24 cellular contexts compared by ENCODE assay signal in genomic region chr6:157131250-157131649, GRCh38.
"Had no signal": no experiment of that assay in that cellular context is flagged by ENCODE, and none has a peak within 500 bp of the region (broad histone marks: within the 10 kb centered on the region; RNA-seq: fewer than 3 reads in every experiment).

No MANE protein-coding gene starts in this region.

- H3K27me3 ChIP-seq: spleen, transverse colon had no signal

- H3K9me3 ChIP-seq: mucosa of descending colon, spleen, transverse colon had no signal

- H3K27me3 Mint-ChIP-seq: effector memory CD8-positive, alpha-beta T cell; naive thymus-derived CD4-positive, alpha-beta T cell had no signal

- H3K4me3 Mint-ChIP-seq: activated CD8-positive, alpha-beta T cell treated with anti-CD3 and anti-CD28 coated beads, Interleukin-2, amount 10 ng/mL, durations not matched to agents 7 days and 5 days; activated T-cell treated with anti-CD3 and anti-CD28 coated beads, Interleukin-2, amount 50 U/mL, for 4 hours; brain; effector memory CD8-positive, alpha-beta T cell; naive thymus-derived CD4-positive, alpha-beta T cell; T-helper 2 cell treated with Interferon-gamma antibody and Interleukin-4, amounts not matched to agents 5 μg/mL and 100 μg/mL, for 36 hours had no signal

- H3K9me3 Mint-ChIP-seq: activated naive CD4-positive, alpha-beta T cell treated with anti-CD3 and anti-CD28 coated beads, Interleukin-2, amount 50 U/mL, for 72 hours; activated T-cell treated with anti-CD3 and anti-CD28 coated beads, Interleukin-2, amount 50 U/mL, for 4 hours; brain; effector memory CD8-positive, alpha-beta T cell; naive thymus-derived CD4-positive, alpha-beta T cell; T-helper 2 cell treated with Interferon-gamma antibody and Interleukin-4, amounts not matched to agents 5 μg/mL and 100 μg/mL, for 36 hours had no signal

- DNase-seq: activated CD4-positive, alpha-beta T cell treated with anti-CD3 and anti-CD28 coated beads for 48 hours; activated CD4-positive, CD25-positive, alpha-beta regulatory T cell; activated CD8-positive, alpha-beta T cell treated with anti-CD3 and anti-CD28 coated beads, Interleukin-2, amount 10 ng/mL, durations not matched to agents 7 days and 5 days; activated gamma-delta T cell; activated T-cell treated with anti-CD3 and anti-CD28 coated beads, Interleukin-2, amount 50 U/mL, for 4 hours; amygdala; caudate nucleus; effector memory CD8-positive, alpha-beta T cell; left cardiac atrium; mesenchymal stem cell; mucosa of descending colon; naive thymus-derived CD4-positive, alpha-beta T cell; nucleus accumbens; posterior cingulate gyrus; retina; spleen; stimulated activated CD4-positive, alpha-beta T cell treated with anti-CD3 and anti-CD28 coated beads, Interleukin-4, amount 100 ng/mL, for 4 hours; stimulated activated naive CD4-positive, alpha-beta T cell; transverse colon had no signal

- FAIRE-seq: islet of Langerhans, TTC549 had no signal

- ATAC-seq: activated CD8-positive, alpha-beta T cell treated with anti-CD3 and anti-CD28 coated beads, Interleukin-2, amount 10 ng/mL, durations not matched to agents 7 days and 5 days; activated naive CD4-positive, alpha-beta T cell treated with anti-CD3 and anti-CD28 coated beads, Interleukin-2, amount 50 U/mL, for 72 hours; activated T-cell treated with anti-CD3 and anti-CD28 coated beads, Interleukin-2, amount 50 U/mL, for 4 hours; effector memory CD8-positive, alpha-beta T cell; left cardiac atrium; mucosa of descending colon; naive thymus-derived CD4-positive, alpha-beta T cell had no signal

- H3K27ac Mint-ChIP-seq: activated CD8-positive, alpha-beta T cell treated with anti-CD3 and anti-CD28 coated beads, Interleukin-2, amount 10 ng/mL, durations not matched to agents 7 days and 5 days; T-helper 2 cell treated with Interferon-gamma antibody and Interleukin-4, amounts not matched to agents 5 μg/mL and 100 μg/mL, for 36 hours had no signal

- H3K36me3 Mint-ChIP-seq: activated naive CD4-positive, alpha-beta T cell treated with anti-CD3 and anti-CD28 coated beads, Interleukin-2, amount 50 U/mL, for 72 hours had no signal

- H3K4me3 ChIP-seq: mucosa of descending colon, spleen, transverse colon had no signal

- H3K27ac ChIP-seq: spleen, transverse colon had no signal
